1 cellular context compared by ENCODE assay signal in the genomic region with DNA sequence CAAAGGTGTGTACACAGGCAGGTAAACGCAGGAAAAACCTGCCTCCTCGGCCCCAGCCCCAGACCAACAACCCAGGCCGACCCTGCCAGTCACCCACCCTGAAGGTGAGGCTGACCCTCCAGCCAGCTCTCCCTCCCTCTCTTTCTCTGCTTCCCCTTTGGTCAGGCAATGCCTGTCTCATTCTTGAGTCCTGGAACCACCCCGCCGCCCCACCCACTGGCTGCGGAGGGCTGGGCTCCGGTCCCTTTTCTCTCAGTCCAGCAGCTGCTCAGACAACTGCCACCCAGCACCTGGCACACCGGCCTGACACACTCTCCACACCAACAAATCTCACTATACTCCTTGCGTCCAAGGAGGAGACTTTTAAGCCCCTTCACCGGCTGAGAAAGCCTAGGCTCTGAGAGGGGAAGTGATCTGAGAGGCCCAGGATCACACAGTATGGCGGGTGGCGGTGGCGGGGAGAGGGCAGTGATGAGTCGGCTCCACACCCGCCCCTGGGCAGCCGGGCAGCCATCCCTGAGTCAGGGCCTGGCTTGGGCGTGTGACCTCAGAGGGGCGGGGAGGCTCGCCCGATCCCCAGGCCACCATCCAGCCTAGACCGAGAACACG.
A peak's percentile ranks its signal among the peaks of the same experiment; 100 is the strongest.
TF ChIP-seq lines count a peak whose summit lies in the region.

No MANE protein-coding gene starts in this region.

TF ChIP-seq in HepG2, 621 proteins besides CTCF, POLR2A, EP300 and RAD21 (continued from another document):
- TF ChIP-seq, protein P1, sequence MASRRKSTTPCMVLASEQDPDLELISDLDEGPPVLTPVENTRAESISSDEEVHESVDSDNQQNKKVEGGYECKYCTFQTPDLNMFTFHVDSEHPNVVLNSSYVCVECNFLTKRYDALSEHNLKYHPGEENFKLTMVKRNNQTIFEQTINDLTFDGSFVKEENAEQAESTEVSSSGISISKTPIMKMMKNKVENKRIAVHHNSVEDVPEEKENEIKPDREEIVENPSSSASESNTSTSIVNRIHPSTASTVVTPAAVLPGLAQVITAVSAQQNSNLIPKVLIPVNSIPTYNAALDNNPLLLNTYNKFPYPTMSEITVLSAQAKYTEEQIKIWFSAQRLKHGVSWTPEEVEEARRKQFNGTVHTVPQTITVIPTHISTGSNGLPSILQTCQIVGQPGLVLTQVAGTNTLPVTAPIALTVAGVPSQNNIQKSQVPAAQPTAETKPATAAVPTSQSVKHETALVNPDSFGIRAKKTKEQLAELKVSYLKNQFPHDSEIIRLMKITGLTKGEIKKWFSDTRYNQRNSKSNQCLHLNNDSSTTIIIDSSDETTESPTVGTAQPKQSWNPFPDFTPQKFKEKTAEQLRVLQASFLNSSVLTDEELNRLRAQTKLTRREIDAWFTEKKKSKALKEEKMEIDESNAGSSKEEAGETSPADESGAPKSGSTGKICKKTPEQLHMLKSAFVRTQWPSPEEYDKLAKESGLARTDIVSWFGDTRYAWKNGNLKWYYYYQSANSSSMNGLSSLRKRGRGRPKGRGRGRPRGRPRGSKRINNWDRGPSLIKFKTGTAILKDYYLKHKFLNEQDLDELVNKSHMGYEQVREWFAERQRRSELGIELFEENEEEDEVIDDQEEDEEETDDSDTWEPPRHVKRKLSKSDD (CRISPR knock-in tag; IDR thresholded peaks at IDR 0.05; ENCODE audit: low read depth), result 0 out of 2 replicates have a peak, but pooled peaks have one; percentile 17
- TF ChIP-seq HOXD1 (CRISPR knock-in tag; IDR thresholded peaks at IDR 0.05), result no peak
- 0 out of 2 replicates have a peak, but pooled peaks have one; percentile 22 for TF ChIP-seq POLR2AphosphoS5 (IDR thresholded peaks at IDR 0.05; ENCODE audit: low read depth, low read length)
- TF ChIP-seq MIER3 (CRISPR knock-in tag; IDR thresholded peaks at IDR 0.05; ENCODE audit: borderline replicate concordance), result no peak
- TF ChIP-seq, protein P2, sequence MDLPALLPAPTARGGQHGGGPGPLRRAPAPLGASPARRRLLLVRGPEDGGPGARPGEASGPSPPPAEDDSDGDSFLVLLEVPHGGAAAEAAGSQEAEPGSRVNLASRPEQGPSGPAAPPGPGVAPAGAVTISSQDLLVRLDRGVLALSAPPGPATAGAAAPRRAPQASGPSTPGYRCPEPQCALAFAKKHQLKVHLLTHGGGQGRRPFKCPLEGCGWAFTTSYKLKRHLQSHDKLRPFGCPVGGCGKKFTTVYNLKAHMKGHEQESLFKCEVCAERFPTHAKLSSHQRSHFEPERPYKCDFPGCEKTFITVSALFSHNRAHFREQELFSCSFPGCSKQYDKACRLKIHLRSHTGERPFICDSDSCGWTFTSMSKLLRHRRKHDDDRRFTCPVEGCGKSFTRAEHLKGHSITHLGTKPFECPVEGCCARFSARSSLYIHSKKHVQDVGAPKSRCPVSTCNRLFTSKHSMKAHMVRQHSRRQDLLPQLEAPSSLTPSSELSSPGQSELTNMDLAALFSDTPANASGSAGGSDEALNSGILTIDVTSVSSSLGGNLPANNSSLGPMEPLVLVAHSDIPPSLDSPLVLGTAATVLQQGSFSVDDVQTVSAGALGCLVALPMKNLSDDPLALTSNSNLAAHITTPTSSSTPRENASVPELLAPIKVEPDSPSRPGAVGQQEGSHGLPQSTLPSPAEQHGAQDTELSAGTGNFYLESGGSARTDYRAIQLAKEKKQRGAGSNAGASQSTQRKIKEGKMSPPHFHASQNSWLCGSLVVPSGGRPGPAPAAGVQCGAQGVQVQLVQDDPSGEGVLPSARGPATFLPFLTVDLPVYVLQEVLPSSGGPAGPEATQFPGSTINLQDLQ (CRISPR knock-in tag; IDR thresholded peaks at IDR 0.05), result peak; percentile 34; the same call in 1 of the 2 replicates
- TF ChIP-seq ARNT2 (CRISPR knock-in tag; IDR thresholded peaks at IDR 0.05; ENCODE audit: low read depth), result no peak
- no peak for TF ChIP-seq RELA (CRISPR knock-in tag; IDR thresholded peaks at IDR 0.05)
- TF ChIP-seq ZNF234 (CRISPR knock-in tag; conservative IDR thresholded peaks at IDR 0.05), result no peak
- TF ChIP-seq, protein P3, sequence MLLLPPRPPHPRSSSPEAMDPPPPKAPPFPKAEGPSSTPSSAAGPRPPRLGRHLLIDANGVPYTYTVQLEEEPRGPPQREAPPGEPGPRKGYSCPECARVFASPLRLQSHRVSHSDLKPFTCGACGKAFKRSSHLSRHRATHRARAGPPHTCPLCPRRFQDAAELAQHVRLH (CRISPR knock-in tag; IDR thresholded peaks at IDR 0.05; ENCODE audit: borderline replicate concordance, low read depth), result peak; percentile 36; the same call in 1 of the 2 replicates
- TF ChIP-seq, protein P4, sequence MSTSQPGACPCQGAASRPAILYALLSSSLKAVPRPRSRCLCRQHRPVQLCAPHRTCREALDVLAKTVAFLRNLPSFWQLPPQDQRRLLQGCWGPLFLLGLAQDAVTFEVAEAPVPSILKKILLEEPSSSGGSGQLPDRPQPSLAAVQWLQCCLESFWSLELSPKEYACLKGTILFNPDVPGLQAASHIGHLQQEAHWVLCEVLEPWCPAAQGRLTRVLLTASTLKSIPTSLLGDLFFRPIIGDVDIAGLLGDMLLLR (CRISPR knock-in tag; IDR thresholded peaks at IDR 0.05), result no peak
- no peak for TF ChIP-seq RARG (CRISPR knock-in tag; IDR thresholded peaks at IDR 0.05; ENCODE audit: low read depth)
- TF ChIP-seq, protein P5, sequence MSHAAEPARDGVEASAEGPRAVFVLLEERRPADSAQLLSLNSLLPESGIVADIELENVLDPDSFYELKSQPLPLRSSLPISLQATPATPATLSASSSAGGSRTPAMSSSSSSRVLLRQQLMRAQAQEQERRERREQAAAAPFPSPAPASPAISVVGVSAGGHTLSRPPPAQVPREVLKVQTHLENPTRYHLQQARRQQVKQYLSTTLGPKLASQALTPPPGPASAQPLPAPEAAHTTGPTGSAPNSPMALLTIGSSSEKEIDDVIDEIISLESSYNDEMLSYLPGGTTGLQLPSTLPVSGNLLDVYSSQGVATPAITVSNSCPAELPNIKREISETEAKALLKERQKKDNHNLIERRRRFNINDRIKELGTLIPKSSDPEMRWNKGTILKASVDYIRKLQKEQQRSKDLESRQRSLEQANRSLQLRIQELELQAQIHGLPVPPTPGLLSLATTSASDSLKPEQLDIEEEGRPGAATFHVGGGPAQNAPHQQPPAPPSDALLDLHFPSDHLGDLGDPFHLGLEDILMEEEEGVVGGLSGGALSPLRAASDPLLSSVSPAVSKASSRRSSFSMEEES (CRISPR knock-in tag; IDR thresholded peaks at IDR 0.05), result peak; percentile 21; the same call in 1 of the 2 replicates
- no peak for TF ChIP-seq JUNB (CRISPR knock-in tag; IDR thresholded peaks at IDR 0.05; ENCODE audit: borderline replicate concordance)
- TF ChIP-seq REL (CRISPR knock-in tag; conservative IDR thresholded peaks at IDR 0.05), result no peak
- TF ChIP-seq, protein P6, sequence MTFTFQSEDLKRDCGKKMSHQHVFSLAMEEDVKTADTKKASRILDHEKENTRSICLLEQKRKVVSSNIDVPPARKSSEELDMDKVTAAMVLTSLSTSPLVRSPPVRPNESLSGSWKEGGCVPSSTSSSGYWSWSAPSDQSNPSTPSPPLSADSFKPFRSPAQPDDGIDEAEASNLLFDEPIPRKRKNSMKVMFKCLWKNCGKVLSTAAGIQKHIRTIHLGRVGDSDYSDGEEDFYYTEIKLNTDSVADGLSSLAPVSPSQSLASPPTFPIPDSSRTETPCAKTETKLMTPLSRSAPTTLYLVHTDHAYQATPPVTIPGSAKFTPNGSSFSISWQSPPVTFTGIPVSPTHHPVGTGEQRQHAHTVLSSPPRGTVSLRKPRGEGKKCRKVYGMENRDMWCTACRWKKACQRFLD (CRISPR knock-in tag; IDR thresholded peaks at IDR 0.05; ENCODE audit: borderline replicate concordance), result 0 out of 2 replicates have a peak, but pooled peaks have one; percentile 23
- TF ChIP-seq FOXK2 (IDR thresholded peaks at IDR 0.05), result no peak
- no peak for TF ChIP-seq CENPX (CRISPR knock-in tag; IDR thresholded peaks at IDR 0.05)
- TF ChIP-seq PRMT3 (CRISPR knock-in tag; IDR thresholded peaks at IDR 0.05; ENCODE audit: borderline replicate concordance, low read depth), result no peak
- no peak for TF ChIP-seq ZNF879 (CRISPR knock-in tag; IDR thresholded peaks at IDR 0.05)
- no peak for TF ChIP-seq ETV5 (CRISPR knock-in tag; IDR thresholded peaks at IDR 0.05; ENCODE audit: borderline replicate concordance)
- TF ChIP-seq, protein P7, sequence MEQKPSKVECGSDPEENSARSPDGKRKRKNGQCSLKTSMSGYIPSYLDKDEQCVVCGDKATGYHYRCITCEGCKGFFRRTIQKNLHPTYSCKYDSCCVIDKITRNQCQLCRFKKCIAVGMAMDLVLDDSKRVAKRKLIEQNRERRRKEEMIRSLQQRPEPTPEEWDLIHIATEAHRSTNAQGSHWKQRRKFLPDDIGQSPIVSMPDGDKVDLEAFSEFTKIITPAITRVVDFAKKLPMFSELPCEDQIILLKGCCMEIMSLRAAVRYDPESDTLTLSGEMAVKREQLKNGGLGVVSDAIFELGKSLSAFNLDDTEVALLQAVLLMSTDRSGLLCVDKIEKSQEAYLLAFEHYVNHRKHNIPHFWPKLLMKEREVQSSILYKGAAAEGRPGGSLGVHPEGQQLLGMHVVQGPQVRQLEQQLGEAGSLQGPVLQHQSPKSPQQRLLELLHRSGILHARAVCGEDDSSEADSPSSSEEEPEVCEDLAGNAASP (CRISPR knock-in tag; IDR thresholded peaks at IDR 0.05; ENCODE audit: borderline replicate concordance), result 0 out of 2 replicates have a peak, but pooled peaks have one; percentile 18
- TF ChIP-seq, protein P8, sequence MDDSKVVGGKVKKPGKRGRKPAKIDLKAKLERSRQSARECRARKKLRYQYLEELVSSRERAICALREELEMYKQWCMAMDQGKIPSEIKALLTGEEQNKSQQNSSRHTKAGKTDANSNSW (CRISPR knock-in tag; IDR thresholded peaks at IDR 0.05; ENCODE audit: borderline replicate concordance), result 0 out of 2 replicates have a peak, but pooled peaks have one; percentile 27
- TF ChIP-seq MYC (CRISPR knock-in tag; IDR thresholded peaks at IDR 0.05; ENCODE audit: borderline replicate concordance), result peak; percentile 59; the same call in 1 of the 2 replicates
- no peak for TF ChIP-seq RFXAP (CRISPR knock-in tag; IDR thresholded peaks at IDR 0.05; ENCODE audit: borderline replicate concordance)
- TF ChIP-seq TEAD2 (CRISPR knock-in tag; IDR thresholded peaks at IDR 0.05), result no peak
- TF ChIP-seq HOXA3 (CRISPR knock-in tag; IDR thresholded peaks at IDR 0.05), result peak; percentile 23; the same call in 1 of the 2 replicates
- 0 out of 2 replicates have a peak, but pooled peaks have one; percentile 33 for TF ChIP-seq ZMAT3 (CRISPR knock-in tag; conservative IDR thresholded peaks at IDR 0.05)
